In the genomic region with DNA sequence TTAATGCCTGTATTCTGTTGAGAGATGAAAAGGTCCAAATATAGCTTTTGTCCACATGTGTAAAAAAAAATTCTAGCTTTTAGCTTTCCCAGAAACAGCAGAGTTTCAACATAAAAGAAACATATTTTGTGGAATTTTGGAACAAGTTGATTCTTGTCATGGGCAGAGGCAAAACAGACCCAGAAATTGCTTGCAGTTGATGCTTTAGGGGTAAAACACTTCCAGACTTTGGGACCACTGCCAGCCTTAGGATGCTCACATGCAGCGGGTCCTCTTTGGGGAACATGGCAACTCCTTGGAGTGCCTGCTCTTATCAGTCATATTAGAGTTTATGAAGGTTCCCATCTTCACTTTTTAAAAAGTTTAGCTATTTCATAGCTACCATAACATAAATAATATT, we compare ENCODE assay signal across 1 cellular context.
TF ChIP-seq lines count a peak whose summit lies in the region.

No MANE protein-coding gene starts in this region.

TF ChIP-seq in SK-N-SH, 30 proteins besides CTCF, POLR2A, EP300 and RAD21 (continued from another document):
- TF ChIP-seq, protein P1, sequence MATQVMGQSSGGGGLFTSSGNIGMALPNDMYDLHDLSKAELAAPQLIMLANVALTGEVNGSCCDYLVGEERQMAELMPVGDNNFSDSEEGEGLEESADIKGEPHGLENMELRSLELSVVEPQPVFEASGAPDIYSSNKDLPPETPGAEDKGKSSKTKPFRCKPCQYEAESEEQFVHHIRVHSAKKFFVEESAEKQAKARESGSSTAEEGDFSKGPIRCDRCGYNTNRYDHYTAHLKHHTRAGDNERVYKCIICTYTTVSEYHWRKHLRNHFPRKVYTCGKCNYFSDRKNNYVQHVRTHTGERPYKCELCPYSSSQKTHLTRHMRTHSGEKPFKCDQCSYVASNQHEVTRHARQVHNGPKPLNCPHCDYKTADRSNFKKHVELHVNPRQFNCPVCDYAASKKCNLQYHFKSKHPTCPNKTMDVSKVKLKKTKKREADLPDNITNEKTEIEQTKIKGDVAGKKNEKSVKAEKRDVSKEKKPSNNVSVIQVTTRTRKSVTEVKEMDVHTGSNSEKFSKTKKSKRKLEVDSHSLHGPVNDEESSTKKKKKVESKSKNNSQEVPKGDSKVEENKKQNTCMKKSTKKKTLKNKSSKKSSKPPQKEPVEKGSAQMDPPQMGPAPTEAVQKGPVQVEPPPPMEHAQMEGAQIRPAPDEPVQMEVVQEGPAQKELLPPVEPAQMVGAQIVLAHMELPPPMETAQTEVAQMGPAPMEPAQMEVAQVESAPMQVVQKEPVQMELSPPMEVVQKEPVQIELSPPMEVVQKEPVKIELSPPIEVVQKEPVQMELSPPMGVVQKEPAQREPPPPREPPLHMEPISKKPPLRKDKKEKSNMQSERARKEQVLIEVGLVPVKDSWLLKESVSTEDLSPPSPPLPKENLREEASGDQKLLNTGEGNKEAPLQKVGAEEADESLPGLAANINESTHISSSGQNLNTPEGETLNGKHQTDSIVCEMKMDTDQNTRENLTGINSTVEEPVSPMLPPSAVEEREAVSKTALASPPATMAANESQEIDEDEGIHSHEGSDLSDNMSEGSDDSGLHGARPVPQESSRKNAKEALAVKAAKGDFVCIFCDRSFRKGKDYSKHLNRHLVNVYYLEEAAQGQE (IDR thresholded peaks at IDR 0.05; ENCODE audit: low read depth, low read length) = no peak
- TF ChIP-seq, protein P2, sequence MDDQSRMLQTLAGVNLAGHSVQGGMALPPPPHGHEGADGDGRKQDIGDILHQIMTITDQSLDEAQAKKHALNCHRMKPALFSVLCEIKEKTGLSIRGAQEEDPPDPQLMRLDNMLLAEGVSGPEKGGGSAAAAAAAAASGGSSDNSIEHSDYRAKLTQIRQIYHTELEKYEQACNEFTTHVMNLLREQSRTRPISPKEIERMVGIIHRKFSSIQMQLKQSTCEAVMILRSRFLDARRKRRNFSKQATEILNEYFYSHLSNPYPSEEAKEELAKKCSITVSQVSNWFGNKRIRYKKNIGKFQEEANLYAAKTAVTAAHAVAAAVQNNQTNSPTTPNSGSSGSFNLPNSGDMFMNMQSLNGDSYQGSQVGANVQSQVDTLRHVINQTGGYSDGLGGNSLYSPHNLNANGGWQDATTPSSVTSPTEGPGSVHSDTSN (IDR thresholded peaks at IDR 0.05) = peak; percentile 66
- TF ChIP-seq FOXJ3 (CRISPR knock-in tag; IDR thresholded peaks at IDR 0.05) = no peak
- no peak for TF ChIP-seq EZH2phosphoT487 (IDR thresholded peaks at IDR 0.05; ENCODE audit: borderline replicate concordance, low read depth)
- no peak for TF ChIP-seq RXRA (IDR thresholded peaks at IDR 0.05; ENCODE audit: borderline replicate concordance, low read depth)
- TF ChIP-seq, protein P3, sequence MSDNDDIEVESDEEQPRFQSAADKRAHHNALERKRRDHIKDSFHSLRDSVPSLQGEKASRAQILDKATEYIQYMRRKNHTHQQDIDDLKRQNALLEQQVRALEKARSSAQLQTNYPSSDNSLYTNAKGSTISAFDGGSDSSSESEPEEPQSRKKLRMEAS (IDR thresholded peaks at IDR 0.05; ENCODE audit: low read depth) = no peak
- no peak for TF ChIP-seq ELF1 (IDR thresholded peaks at IDR 0.05)
- TF ChIP-seq, protein P4, sequence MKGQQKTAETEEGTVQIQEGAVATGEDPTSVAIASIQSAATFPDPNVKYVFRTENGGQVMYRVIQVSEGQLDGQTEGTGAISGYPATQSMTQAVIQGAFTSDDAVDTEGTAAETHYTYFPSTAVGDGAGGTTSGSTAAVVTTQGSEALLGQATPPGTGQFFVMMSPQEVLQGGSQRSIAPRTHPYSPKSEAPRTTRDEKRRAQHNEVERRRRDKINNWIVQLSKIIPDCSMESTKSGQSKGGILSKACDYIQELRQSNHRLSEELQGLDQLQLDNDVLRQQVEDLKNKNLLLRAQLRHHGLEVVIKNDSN (IDR thresholded peaks at IDR 0.05; ENCODE audit: borderline replicate concordance, low read depth) = no peak
- no peak for TF ChIP-seq FOXM1 (IDR thresholded peaks at IDR 0.05; ENCODE audit: low read depth)
- TF ChIP-seq TCF12 (IDR thresholded peaks at IDR 0.05) = peak; percentile 88
- TF ChIP-seq CHD2 (IDR thresholded peaks at IDR 0.05; ENCODE audit: low read length, partially characterized antibody) = no peak
- TF ChIP-seq TEAD4 (IDR thresholded peaks at IDR 0.05; ENCODE audit: borderline replicate concordance, insufficient read depth) = 0 out of 2 replicates have a peak, but pooled peaks have one; percentile 8
- no peak for TF ChIP-seq NRF1 (IDR thresholded peaks at IDR 0.05; ENCODE audit: low read depth, low read length)
- TF ChIP-seq IRF3 (IDR thresholded peaks at IDR 0.05; ENCODE audit: low read depth, low read length) = no peak
- TF ChIP-seq MXI1 (IDR thresholded peaks at IDR 0.05; ENCODE audit: low read depth, low read length) = peak; percentile 21; the same call in 1 of the 2 replicates
- TF ChIP-seq TAF1 (IDR thresholded peaks at IDR 0.05; ENCODE audit: borderline replicate concordance, low read depth, low read length) = no peak
- no peak for TF ChIP-seq JUND (IDR thresholded peaks at IDR 0.05)
- no peak for TF ChIP-seq GABPA (IDR thresholded peaks at IDR 0.05; ENCODE audit: low read depth)
- TF ChIP-seq, protein P5, sequence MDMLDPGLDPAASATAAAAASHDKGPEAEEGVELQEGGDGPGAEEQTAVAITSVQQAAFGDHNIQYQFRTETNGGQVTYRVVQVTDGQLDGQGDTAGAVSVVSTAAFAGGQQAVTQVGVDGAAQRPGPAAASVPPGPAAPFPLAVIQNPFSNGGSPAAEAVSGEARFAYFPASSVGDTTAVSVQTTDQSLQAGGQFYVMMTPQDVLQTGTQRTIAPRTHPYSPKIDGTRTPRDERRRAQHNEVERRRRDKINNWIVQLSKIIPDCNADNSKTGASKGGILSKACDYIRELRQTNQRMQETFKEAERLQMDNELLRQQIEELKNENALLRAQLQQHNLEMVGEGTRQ (IDR thresholded peaks at IDR 0.05; ENCODE audit: borderline replicate concordance, low read depth, low read length) = no peak
